Comparison of ENCODE assay signal across 1 cellular context in the genomic region with DNA sequence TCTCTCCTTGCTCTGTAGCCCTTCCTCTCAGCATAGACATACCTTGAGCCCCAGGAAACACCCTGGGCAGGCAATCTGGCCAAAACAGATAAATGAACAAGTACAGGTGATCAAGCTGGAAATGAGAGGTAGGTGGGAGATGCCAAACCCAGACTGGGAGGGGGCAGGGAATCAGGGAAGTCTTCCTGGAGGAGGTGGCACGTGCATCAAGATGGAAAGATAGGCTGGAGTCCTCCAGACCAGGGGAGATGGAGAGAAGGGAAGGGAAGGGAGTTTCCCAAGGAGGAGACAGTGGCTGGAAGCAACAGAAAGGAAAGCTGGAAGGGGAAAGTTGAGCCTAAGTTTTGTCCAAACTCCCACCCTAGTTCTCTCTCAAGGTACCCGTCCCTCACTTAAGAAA.
TF ChIP-seq lines count a peak whose summit lies in the region.

No MANE protein-coding gene starts in this region.

TF ChIP-seq in GM23338, 12 proteins besides CTCF, POLR2A, EP300 and RAD21 (continued from another document):
- TF ChIP-seq STAT1 (IDR thresholded peaks at IDR 0.05; ENCODE audit: unreplicated experiment) (no peak), EZH2 (IDR thresholded peaks at IDR 0.05; ENCODE audit: low read depth, unreplicated experiment) (no peak), ZNF114 (CRISPR knock-in tag; IDR thresholded peaks at IDR 0.05) (no peak), JUNB (IDR thresholded peaks at IDR 0.05; ENCODE audit: unreplicated experiment) (no peak), REST (IDR thresholded peaks at IDR 0.05; ENCODE audit: unreplicated experiment) (no peak), POLR2AphosphoS5 (IDR thresholded peaks at IDR 0.05; ENCODE audit: low read depth) (no peak), EZH2phosphoT487 (IDR thresholded peaks at IDR 0.05; ENCODE audit: unreplicated experiment) (no peak)
- TF ChIP-seq, protein P1, sequence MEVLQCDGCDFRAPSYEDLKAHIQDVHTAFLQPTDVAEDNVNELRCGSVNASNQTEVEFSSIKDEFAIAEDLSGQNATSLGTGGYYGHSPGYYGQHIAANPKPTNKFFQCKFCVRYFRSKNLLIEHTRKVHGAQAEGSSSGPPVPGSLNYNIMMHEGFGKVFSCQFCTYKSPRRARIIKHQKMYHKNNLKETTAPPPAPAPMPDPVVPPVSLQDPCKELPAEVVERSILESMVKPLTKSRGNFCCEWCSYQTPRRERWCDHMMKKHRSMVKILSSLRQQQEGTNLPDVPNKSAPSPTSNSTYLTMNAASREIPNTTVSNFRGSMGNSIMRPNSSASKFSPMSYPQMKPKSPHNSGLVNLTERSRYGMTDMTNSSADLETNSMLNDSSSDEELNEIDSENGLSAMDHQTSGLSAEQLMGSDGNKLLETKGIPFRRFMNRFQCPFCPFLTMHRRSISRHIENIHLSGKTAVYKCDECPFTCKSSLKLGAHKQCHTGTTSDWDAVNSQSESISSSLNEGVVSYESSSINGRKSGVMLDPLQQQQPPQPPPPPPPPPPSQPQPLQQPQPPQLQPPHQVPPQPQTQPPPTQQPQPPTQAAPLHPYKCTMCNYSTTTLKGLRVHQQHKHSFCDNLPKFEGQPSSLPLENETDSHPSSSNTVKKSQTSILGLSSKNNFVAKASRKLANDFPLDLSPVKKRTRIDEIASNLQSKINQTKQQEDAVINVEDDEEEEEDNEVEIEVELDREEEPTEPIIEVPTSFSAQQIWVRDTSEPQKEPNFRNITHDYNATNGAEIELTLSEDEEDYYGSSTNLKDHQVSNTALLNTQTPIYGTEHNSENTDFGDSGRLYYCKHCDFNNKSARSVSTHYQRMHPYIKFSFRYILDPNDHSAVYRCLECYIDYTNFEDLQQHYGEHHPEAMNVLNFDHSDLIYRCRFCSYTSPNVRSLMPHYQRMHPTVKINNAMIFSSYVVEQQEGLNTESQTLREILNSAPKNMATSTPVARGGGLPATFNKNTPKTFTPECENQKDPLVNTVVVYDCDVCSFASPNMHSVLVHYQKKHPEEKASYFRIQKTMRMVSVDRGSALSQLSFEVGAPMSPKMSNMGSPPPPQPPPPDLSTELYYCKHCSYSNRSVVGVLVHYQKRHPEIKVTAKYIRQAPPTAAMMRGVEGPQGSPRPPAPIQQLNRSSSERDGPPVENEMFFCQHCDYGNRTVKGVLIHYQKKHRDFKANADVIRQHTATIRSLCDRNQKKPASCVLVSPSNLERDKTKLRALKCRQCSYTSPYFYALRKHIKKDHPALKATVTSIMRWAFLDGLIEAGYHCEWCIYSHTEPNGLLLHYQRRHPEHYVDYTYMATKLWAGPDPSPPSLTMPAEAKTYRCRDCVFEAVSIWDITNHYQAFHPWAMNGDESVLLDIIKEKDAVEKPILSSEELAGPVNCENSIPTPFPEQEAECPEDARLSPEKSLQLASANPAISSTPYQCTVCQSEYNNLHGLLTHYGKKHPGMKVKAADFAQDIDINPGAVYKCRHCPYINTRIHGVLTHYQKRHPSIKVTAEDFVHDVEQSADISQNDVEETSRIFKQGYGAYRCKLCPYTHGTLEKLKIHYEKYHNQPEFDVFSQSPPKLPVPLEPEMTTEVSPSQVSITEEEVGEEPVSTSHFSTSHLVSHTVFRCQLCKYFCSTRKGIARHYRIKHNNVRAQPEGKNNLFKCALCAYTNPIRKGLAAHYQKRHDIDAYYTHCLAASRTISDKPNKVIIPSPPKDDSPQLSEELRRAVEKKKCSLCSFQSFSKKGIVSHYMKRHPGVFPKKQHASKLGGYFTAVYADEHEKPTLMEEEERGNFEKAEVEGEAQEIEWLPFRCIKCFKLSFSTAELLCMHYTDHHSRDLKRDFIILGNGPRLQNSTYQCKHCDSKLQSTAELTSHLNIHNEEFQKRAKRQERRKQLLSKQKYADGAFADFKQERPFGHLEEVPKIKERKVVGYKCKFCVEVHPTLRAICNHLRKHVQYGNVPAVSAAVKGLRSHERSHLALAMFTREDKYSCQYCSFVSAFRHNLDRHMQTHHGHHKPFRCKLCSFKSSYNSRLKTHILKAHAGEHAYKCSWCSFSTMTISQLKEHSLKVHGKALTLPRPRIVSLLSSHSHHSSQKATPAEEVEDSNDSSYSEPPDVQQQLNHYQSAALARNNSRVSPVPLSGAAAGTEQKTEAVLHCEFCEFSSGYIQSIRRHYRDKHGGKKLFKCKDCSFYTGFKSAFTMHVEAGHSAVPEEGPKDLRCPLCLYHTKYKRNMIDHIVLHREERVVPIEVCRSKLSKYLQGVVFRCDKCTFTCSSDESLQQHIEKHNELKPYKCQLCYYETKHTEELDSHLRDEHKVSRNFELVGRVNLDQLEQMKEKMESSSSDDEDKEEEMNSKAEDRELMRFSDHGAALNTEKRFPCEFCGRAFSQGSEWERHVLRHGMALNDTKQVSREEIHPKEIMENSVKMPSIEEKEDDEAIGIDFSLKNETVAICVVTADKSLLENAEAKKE (CRISPR knock-in tag; IDR thresholded peaks at IDR 0.05) = no peak
